13 cellular contexts compared by ENCODE assay signal in the genomic region with DNA sequence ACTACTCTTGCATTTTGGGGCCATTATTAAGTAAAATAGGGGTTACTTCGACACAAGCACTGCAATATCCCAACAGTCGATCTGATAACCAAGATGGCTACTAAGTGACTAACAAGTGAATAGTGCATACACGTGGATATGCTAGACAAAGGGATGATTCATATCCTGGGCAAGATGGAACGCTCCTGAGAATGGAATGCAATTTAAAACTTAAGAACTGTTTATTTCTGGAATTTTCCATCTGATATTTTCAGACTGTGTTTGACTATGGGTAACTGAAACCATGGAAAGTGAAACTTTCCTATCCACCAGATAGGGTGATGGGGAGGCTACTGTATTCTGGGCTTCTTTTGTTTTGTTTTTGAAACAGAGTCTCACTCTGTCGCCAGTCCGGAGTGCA.
DNase-seq lines count a peak whose midpoint lies in the region; ATAC-seq and TF ChIP-seq lines count a peak whose summit lies in the region.
"Had no signal": no experiment of that assay in that cellular context is flagged by ENCODE, and none has a peak within 500 bp of the region (broad histone marks: within the 10 kb centered on the region; RNA-seq: fewer than 3 reads in every experiment).

No MANE protein-coding gene starts in this region.

- H3K27me3 ChIP-seq in fibroblast of lung (ENCODE audit: control insufficient read depth, insufficient read depth, low read length) (no peaks in the 10 kb centered on the region), aorta (ENCODE audit: control insufficient read depth in 1 of 2, insufficient read depth in 2 of 2, low read length in 1 of 2) (no peaks in the 10 kb centered on the region), ascending aorta (no peaks in the 10 kb centered on the region)
- H3K27me3 ChIP-seq: heart right ventricle had no signal

- H3K36me3 ChIP-seq in fibroblast of lung (ENCODE audit: control insufficient read depth, insufficient read depth, low read length), result no peaks in the 10 kb centered on the region
- H3K36me3 ChIP-seq in aorta (ENCODE audit: control insufficient read depth in 1 of 2, insufficient read depth in 2 of 2, low read length in 1 of 2), result no peaks in the 10 kb centered on the region
- no peaks in the 10 kb centered on the region for H3K36me3 ChIP-seq in ascending aorta

- H3K4me3 ChIP-seq in fibroblast of lung (replicated peaks in 1 of 4; ENCODE audit: control extremely low read depth in 1 of 4, insufficient read depth in 1 of 4, low read depth in 3 of 4, low read length in 4 of 4) (no peak overlapping the region), skeletal muscle cell (ENCODE audit: low read depth, low read length) (no peak overlapping the region), aorta (ENCODE audit: low read length in 2 of 2) (no peak overlapping the region), ascending aorta (no peak overlapping the region)
- H3K4me3 ChIP-seq: heart right ventricle had no signal

- no peaks in the 10 kb centered on the region for H3K9me3 ChIP-seq in fibroblast of lung (ENCODE audit: control insufficient read depth, insufficient read depth, low read depth, low read length)
- H3K9me3 ChIP-seq in aorta (ENCODE audit: control insufficient read depth, low read length), result no peaks in the 10 kb centered on the region
- no peaks in the 10 kb centered on the region for H3K9me3 ChIP-seq in ascending aorta
- H3K9me3 ChIP-seq: heart right ventricle had no signal

- no peak overlapping the region for H2AFZ ChIP-seq in fibroblast of lung (ENCODE audit: low read length)

- DNase-seq in H4 (ENCODE audit: low spot score) (peak; percentile 72), fibroblast of lung (ENCODE audit: low read depth in 2 of 2) (peak; percentile 76 to 96), skeletal muscle cell (ENCODE audit: low read depth) (peak; percentile 64), aorta (no peak), DMS 273 (lab: John Stamatoyannopoulos, UW; ENCODE audit: unreplicated experiment) (no peak), ascending aorta (ENCODE audit: low spot score in 2 of 2) (no peak)
- DNase-seq: activated CD4-positive, alpha-beta memory T cell treated with anti-CD3 and anti-CD28 coated beads for 36 hours; amygdala; GDM1; heart right ventricle; stimulated activated naive CD8-positive, alpha-beta T cell treated with anti-CD3 and anti-CD28 coated beads, Interleukin-15, amount 100 ng/mL, for 72 hours had no signal

- H3K79me2 ChIP-seq in fibroblast of lung (ENCODE audit: control insufficient read depth, insufficient read depth, low read length), result no peaks in the 10 kb centered on the region

- no peak overlapping the region for H3K9ac ChIP-seq in fibroblast of lung (ENCODE audit: insufficient read depth, low read length)

- no peaks in the 10 kb centered on the region for H4K20me1 ChIP-seq in fibroblast of lung (ENCODE audit: control insufficient read depth, extremely low read depth, insufficient read depth, low read length)

- peaks cover 2% of the 10 kb centered on the region for H3K4me1 ChIP-seq in fibroblast of lung (ENCODE audit: control insufficient read depth, extremely low read depth, insufficient read depth, low read length)
- H3K4me1 ChIP-seq in aorta (ENCODE audit: control insufficient read depth in 1 of 2, insufficient read depth in 2 of 2, low read length in 2 of 2), result no peaks in the 10 kb centered on the region
- peaks cover 0 to 7% of the 10 kb centered on the region in 2 donors for H3K4me1 ChIP-seq in ascending aorta

- H3K4me2 ChIP-seq in fibroblast of lung (ENCODE audit: extremely low read depth, insufficient read depth, low read length), result no peak overlapping the region

- WGBS in aorta, 2 donors, result 71% methylated on average over 6 of the region's 6 CpGs

- ATAC-seq in SK-N-SH treated with all-trans-retinoic acid at 6 μM for 48 hours, result peak; percentile 86
- no peak for ATAC-seq in aorta (ENCODE audit: low FRiP score)
- ATAC-seq in HG03439 (IDR thresholded peaks at IDR 0.05; ENCODE audit: unreplicated experiment), result no peak
- ATAC-seq: stimulated activated naive CD8-positive, alpha-beta T cell treated with anti-CD3 and anti-CD28 coated beads, Interleukin-15, amount 100 ng/mL, for 72 hours had no signal

- TF ChIP-seq CTCF in fibroblast of lung (conservative IDR thresholded peaks at IDR 0.05 in 1 of 2, IDR thresholded peaks at IDR 0.05 in 1 of 2; ENCODE audit: low read depth in 1 of 2, low read length in 2 of 2), result no peak
- TF ChIP-seq CTCF in ascending aorta (IDR thresholded peaks at IDR 0.05), result no peak

- H3K27ac ChIP-seq in fibroblast of lung (ENCODE audit: insufficient read depth, low read length) (peak overlapping the region; percentile 66), aorta (ENCODE audit: low read depth in 1 of 2, low read length in 2 of 2) (no peak overlapping the region), ascending aorta (peak overlapping the region in 1 of 2 donors; percentile 10)

- intact Hi-C loops in aorta (cut with DNase I) (no loop called here), ascending aorta (cut with DNase I) (no loop called here)

TF ChIP-seq in SK-N-SH treated with all-trans-retinoic acid at 6 μM for 48 hours, 23 proteins besides CTCF, POLR2A, EP300 and RAD21:
- peak; percentile 54; the same call in 1 of the 2 replicates for TF ChIP-seq TOX (CRISPR knock-in tag; IDR thresholded peaks at IDR 0.05; ENCODE audit: borderline replicate concordance)
- no peak for TF ChIP-seq ZNF70 (CRISPR knock-in tag; IDR thresholded peaks at IDR 0.05)
- TF ChIP-seq CSDC2 (CRISPR knock-in tag; IDR thresholded peaks at IDR 0.05), result no peak
- TF ChIP-seq ISL1 (CRISPR knock-in tag; IDR thresholded peaks at IDR 0.05), result peak; percentile 44; the same call in 1 of the 2 replicates
- no peak for TF ChIP-seq ZNF8 (CRISPR knock-in tag; IDR thresholded peaks at IDR 0.05)
- no peak for TF ChIP-seq RARB (CRISPR knock-in tag; IDR thresholded peaks at IDR 0.05)
- TF ChIP-seq ZFP3 (CRISPR knock-in tag; IDR thresholded peaks at IDR 0.05), result peak; percentile 53; the same call in 1 of the 2 replicates
- TF ChIP-seq, protein P1, sequence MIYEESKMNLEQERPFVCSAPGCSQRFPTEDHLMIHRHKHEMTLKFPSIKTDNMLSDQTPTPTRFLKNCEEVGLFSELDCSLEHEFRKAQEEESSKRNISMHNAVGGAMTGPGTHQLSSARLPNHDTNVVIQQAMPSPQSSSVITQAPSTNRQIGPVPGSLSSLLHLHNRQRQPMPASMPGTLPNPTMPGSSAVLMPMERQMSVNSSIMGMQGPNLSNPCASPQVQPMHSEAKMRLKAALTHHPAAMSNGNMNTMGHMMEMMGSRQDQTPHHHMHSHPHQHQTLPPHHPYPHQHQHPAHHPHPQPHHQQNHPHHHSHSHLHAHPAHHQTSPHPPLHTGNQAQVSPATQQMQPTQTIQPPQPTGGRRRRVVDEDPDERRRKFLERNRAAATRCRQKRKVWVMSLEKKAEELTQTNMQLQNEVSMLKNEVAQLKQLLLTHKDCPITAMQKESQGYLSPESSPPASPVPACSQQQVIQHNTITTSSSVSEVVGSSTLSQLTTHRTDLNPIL (CRISPR knock-in tag; IDR thresholded peaks at IDR 0.05; ENCODE audit: low read depth), result no peak
- TF ChIP-seq GLIS3 (CRISPR knock-in tag; IDR thresholded peaks at IDR 0.05), result no peak

Comparison
In these comparisons a context has a peak if more than half of its experiments do, and no peak if none do; other contexts are left out.
1. DNase-seq: peak in H4 (single experiment), fibroblast of lung (2 of 2) and skeletal muscle cell (single experiment); none in aorta (0 of 2), DMS 273 (single experiment) and ascending aorta (0 of 2).